In the genomic region with DNA sequence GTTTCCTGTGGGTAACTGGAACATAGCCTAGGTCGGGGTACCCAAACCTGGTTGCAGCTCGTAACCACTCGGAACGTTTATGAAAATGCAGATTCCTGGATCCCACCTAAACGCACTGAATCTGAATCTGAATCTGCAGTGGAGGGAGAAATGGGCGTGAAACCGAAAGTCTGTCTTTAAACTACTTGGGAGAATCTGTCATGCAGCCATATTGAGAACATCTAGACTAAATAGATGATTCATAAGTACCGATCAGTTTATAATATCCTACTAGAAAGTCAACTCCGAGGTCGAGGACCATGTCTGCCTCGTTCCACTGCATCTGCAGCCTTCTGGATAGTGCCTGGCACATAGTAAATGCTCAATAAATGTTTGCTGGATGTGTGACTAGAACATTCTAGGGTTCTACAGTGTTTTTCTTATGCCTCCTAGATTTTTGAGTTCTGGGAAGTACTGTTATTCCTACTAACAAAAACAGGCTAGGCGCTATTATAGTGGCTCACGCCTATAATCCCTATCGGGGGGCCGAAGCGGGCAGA, we compare ENCODE assay signal across 8 cellular contexts. TPM values are rescaled to one million over a fixed set of nuclear protein-coding genes. Genes with fewer than 3 reads are reported as not detected.
DNase-seq lines count a peak whose midpoint lies in the region; ATAC-seq and TF ChIP-seq lines count a peak whose summit lies in the region.

No MANE protein-coding gene starts in this region.

- no peaks in the 10 kb centered on the region for H3K36me3 ChIP-seq in Caco-2 (ENCODE audit: control insufficient read depth, insufficient read depth, low read length)
- peaks cover 2% of the 10 kb centered on the region; the same call in 1 of the 2 replicates for H3K36me3 ChIP-seq in Karpas-422 (ENCODE audit: insufficient read depth, low read length)

- BruUV-seq in Caco-2 (replicated peaks; lab: Mats Ljungman, UMichigan): no TSS peak

- H3K4me1 Mint-ChIP-seq in Caco-2 (ENCODE audit: low read depth, unreplicated experiment) (peaks cover 7% of the 10 kb centered on the region), chondrocyte (ENCODE audit: low read depth) (peaks cover 23% of the 10 kb centered on the region), naive B cell (peaks cover 15 to 38% (median 35%) of the 10 kb centered on the region in 3 donors)

- H3K4me1 ChIP-seq in Caco-2 (peaks cover 8% of the 10 kb centered on the region), Karpas-422 (ENCODE audit: low read length) (peaks cover 21% of the 10 kb centered on the region)

- peaks cover 30% of the 10 kb centered on the region for H3K36me3 Mint-ChIP-seq in Caco-2 (ENCODE audit: insufficient read depth, unreplicated experiment)
- H3K36me3 Mint-ChIP-seq in chondrocyte (ENCODE audit: low read depth): peaks cover 2% of the 10 kb centered on the region
- H3K36me3 Mint-ChIP-seq in naive B cell: no peaks in the 10 kb centered on the region

- peak overlapping the region; percentile 88 for H3K9ac ChIP-seq in Karpas-422 (ENCODE audit: low read length)

- no peak for DNase-seq in Caco-2
- no peak for DNase-seq in Karpas-422
- DNase-seq in chondrocyte (ENCODE audit: low spot score): no peak
- no peak for DNase-seq in naive B cell
- DNase-seq in MV-4-11 (lab: John Stamatoyannopoulos, UW): no peak
- DNase-seq in AML-193 (lab: John Stamatoyannopoulos, UW): no peak

- H3K27me3 Mint-ChIP-seq in Caco-2 (ENCODE audit: insufficient read depth, unreplicated experiment): no peaks in the 10 kb centered on the region
- no peaks in the 10 kb centered on the region for H3K27me3 Mint-ChIP-seq in chondrocyte (ENCODE audit: low read depth)
- H3K27me3 Mint-ChIP-seq in naive B cell: no peaks in the 10 kb centered on the region

- intact Hi-C loops in Caco-2 (cut with micrococcal nuclease; ENCODE audit: unreplicated experiment): no loop called here

- TF ChIP-seq CTCF in Caco-2 (IDR thresholded peaks at IDR 0.05; ENCODE audit: insufficient read depth in 1 of 2, low read depth in 1 of 2, low read length in 1 of 2, severe bottlenecking in 1 of 2, unreplicated experiment in 1 of 2): no peak
- no peak for TF ChIP-seq CTCF in chondrocyte (IDR thresholded peaks at IDR 0.05)

- peaks cover 43% of the 10 kb centered on the region for H3K79me2 ChIP-seq in Karpas-422 (ENCODE audit: low read length)

- peak overlapping the region; percentile 92 for H3K4me2 ChIP-seq in Karpas-422 (ENCODE audit: low read depth, low read length, poor library complexity, severe bottlenecking)

- H3K27ac Mint-ChIP-seq in Caco-2 (ENCODE audit: unreplicated experiment): peak overlapping the region; percentile 96
- peak overlapping the region; percentile 99 for H3K27ac Mint-ChIP-seq in chondrocyte (ENCODE audit: unreplicated experiment)
- peak overlapping the region; percentile 44 to 99 (median 96) for H3K27ac Mint-ChIP-seq in naive B cell

- peak overlapping the region; percentile 85 for H3K27ac ChIP-seq in Karpas-422 (ENCODE audit: low read length)

- H3K9me3 ChIP-seq in Caco-2: no peaks in the 10 kb centered on the region
- H3K9me3 ChIP-seq in Karpas-422 (ENCODE audit: low read length): no peaks in the 10 kb centered on the region

- H3K4me3 Mint-ChIP-seq in Caco-2 (ENCODE audit: unreplicated experiment): peak overlapping the region; percentile 91
- H3K4me3 Mint-ChIP-seq in chondrocyte (ENCODE audit: unreplicated experiment): peak overlapping the region; percentile 93
- peak overlapping the region; percentile 94 to 99 (median 97) for H3K4me3 Mint-ChIP-seq in naive B cell

- CTCF ChIA-PET in Caco-2 (lab: Charles Lee): interaction anchor here (0.5 kb wide), 1 partner anchor 28 kb away, joined by 4 read pairs; no protein-coding TSS in a partner anchor

- no peak for ATAC-seq in naive B cell (ENCODE audit: low read depth in 2 of 2)
- no peak for ATAC-seq in GM21381 (IDR thresholded peaks at IDR 0.05; ENCODE audit: unreplicated experiment)
- no peak for ATAC-seq in HG03159 (IDR thresholded peaks at IDR 0.05; ENCODE audit: unreplicated experiment)

- peak overlapping the region; percentile 94 for H2AFZ ChIP-seq in Karpas-422 (ENCODE audit: low read length)

- H4K20me1 ChIP-seq in Karpas-422 (ENCODE audit: insufficient read depth, low read depth, low read length): no peaks in the 10 kb centered on the region

- H3K27me3 ChIP-seq in Caco-2 (replicated peaks; ENCODE audit: control insufficient read depth, insufficient read depth, low read length) (no peaks in the 10 kb centered on the region), Karpas-422 (ENCODE audit: low read length) (no peaks in the 10 kb centered on the region)

- POLR2A ChIA-PET in Caco-2 (lab: Charles Lee): no interaction called here

- peak overlapping the region; percentile 83 for H3K4me3 ChIP-seq in Caco-2 (ENCODE audit: low read depth, low read length)
- H3K4me3 ChIP-seq in Karpas-422 (ENCODE audit: low read length): peak overlapping the region; percentile 85

- H3K9me3 Mint-ChIP-seq in Caco-2 (ENCODE audit: unreplicated experiment): no peaks in the 10 kb centered on the region
- H3K9me3 Mint-ChIP-seq in chondrocyte (ENCODE audit: low read depth): no peaks in the 10 kb centered on the region
- H3K9me3 Mint-ChIP-seq in naive B cell: no peaks in the 10 kb centered on the region

- no peaks in the 10 kb centered on the region for H3K9me2 ChIP-seq in Karpas-422 (replicated peaks; ENCODE audit: insufficient read depth, low read length)

RNA-seq across cellular contexts. Expression of a gene that starts 0.6 kb away (rescaled TPM):
- 48.9 and 49.5 TPM in 2 replicates for total RNA-seq in Caco-2 (2022)
- 28.3 and 40.1 TPM in 2 replicates for total RNA-seq in Karpas-422 (2014; rRNA removed; shearing (Covaris generic); ENCODE audit: low replicate concordance)
- 19.7 to 37.5 TPM (median 24.5 TPM) in 3 replicates for total RNA-seq in chondrocyte
- polyA plus RNA-seq in naive B cell (ENCODE audit: low read depth in 6 of 6): 10 to 100 TPM; 25.5 to 37.5 (median 31.3) TPM

RNA-seq across cellular contexts. Expression of a gene that starts 1.0 kb away (rescaled TPM):
- 34.1 and 37.4 TPM in 2 replicates for total RNA-seq in Caco-2 (2022)
- total RNA-seq in Karpas-422 (2014; rRNA removed; shearing (Covaris generic); ENCODE audit: low replicate concordance): 20.8 and 28.2 TPM in 2 replicates
- total RNA-seq in chondrocyte: 19.8 to 22.2 TPM (median 20.8 TPM) in 3 replicates
- 10 to 100 TPM; 12.7 to 23.4 (median 22.1) TPM for polyA plus RNA-seq in naive B cell (ENCODE audit: low read depth in 6 of 6)

RNA-seq across cellular contexts. Expression of a gene that starts 17.1 kb away (rescaled TPM):
- total RNA-seq in Caco-2 (2022) (21.1 and 22.8 TPM in 2 replicates), chondrocyte (38.4 to 42.1 TPM (median 41.7 TPM) in 3 replicates)
- total RNA-seq in Karpas-422 (2014; rRNA removed; shearing (Covaris generic); ENCODE audit: low replicate concordance): 18.5 and 24.4 TPM in 2 replicates
- 1 to 10 TPM in 5 of 6 donors, not detected in 1; 2.3 to 6.8 (median 3.6) TPM for polyA plus RNA-seq in naive B cell (ENCODE audit: low read depth in 6 of 6)

RNA-seq across cellular contexts. Expression of a gene that starts 47.2 kb away (rescaled TPM):
- total RNA-seq in Caco-2 (2022) (18.0 and 19.8 TPM in 2 replicates), chondrocyte (29.4 to 33.7 TPM (median 31.7 TPM) in 3 replicates)
- total RNA-seq in Karpas-422 (2014; rRNA removed; shearing (Covaris generic); ENCODE audit: low replicate concordance): 34.5 and 37.6 TPM in 2 replicates
- 10 to 100 TPM; 22.6 to 33.7 (median 26.3) TPM for polyA plus RNA-seq in naive B cell (ENCODE audit: low read depth in 6 of 6)

RNA-seq across cellular contexts. Expression of a gene that starts 47.5 kb away (rescaled TPM):
- total RNA-seq in Caco-2 (2022): 97.7 and 102 TPM in 2 replicates
- total RNA-seq in Karpas-422 (2014; rRNA removed; shearing (Covaris generic); ENCODE audit: low replicate concordance): 16.2 and 75.3 TPM in 2 replicates
- 201 to 243 TPM (median 210 TPM) in 3 replicates for total RNA-seq in chondrocyte
- polyA plus RNA-seq in naive B cell (ENCODE audit: low read depth in 6 of 6): 10 to 100 TPM in 1 of 6 donors, 1 to 10 TPM in 5; 4.6 to 10.3 (median 8.1) TPM
